ENCODE assay signal across 20 cellular contexts in genomic region chr5:151192626-151193025, GRCh38. TPM values are rescaled to one million over a fixed set of nuclear protein-coding genes. Genes with fewer than 3 reads are reported as not detected.
"Had no signal": no experiment of that assay in that cellular context is flagged by ENCODE, and none has a peak within 500 bp of the region (broad histone marks: within the 10 kb centered on the region; RNA-seq: fewer than 3 reads in every experiment).

No MANE protein-coding gene starts in this region.

- H3K27me3 ChIP-seq: foreskin keratinocyte, hepatocyte, neutrophil, right lobe of liver, stomach, transverse colon had no signal

- H3K27me3 Mint-ChIP-seq: dendritic cell treated with granulocyte-macrophage colony-stimulating factor and Interleukin-4, amounts not matched to agents 40 ng/mL and 50 ng/mL, for 4 days; effector memory CD8-positive, alpha-beta T cell; stimulated activated memory B cell treated with anti-CD40 and anti-IgM and Interleukin-4, amounts not matched to agents 10 μg/mL and 1 μg/mL and 100 μg/mL, for 72 hours had no signal

- H3K9me3 Mint-ChIP-seq: effector memory CD8-positive, alpha-beta T cell had no signal

- H3K9me3 ChIP-seq: neutrophil, right lobe of liver, thoracic aorta had no signal

- H2AFZ ChIP-seq: hepatocyte had no signal

- ATAC-seq: effector memory CD8-positive, alpha-beta T cell; foreskin keratinocyte; left colon; left ventricle myocardium superior; psoas muscle; right lobe of liver; stimulated activated memory B cell treated with anti-CD40 and anti-IgM and Interleukin-4, amounts not matched to agents 10 μg/mL and 1 μg/mL and 100 μg/mL, for 72 hours had no signal

- H3K36me3 ChIP-seq: right lobe of liver, thoracic aorta had no signal

- H3K4me3 Mint-ChIP-seq: dendritic cell treated with granulocyte-macrophage colony-stimulating factor and Interleukin-4, amounts not matched to agents 40 ng/mL and 50 ng/mL, for 4 days; stimulated activated memory B cell treated with anti-CD40 and anti-IgM and Interleukin-4, amounts not matched to agents 10 μg/mL and 1 μg/mL and 100 μg/mL, for 72 hours had no signal

- H3K4me2 ChIP-seq: hepatocyte had no signal

- H3K4me1 ChIP-seq: transverse colon had no signal

- H3K79me2 ChIP-seq: hepatocyte had no signal

- H3K27ac ChIP-seq: foreskin keratinocyte, hepatocyte, neutrophil, psoas muscle, right lobe of liver, stomach, thoracic aorta, transverse colon had no signal

- DNase-seq: effector memory CD8-positive, alpha-beta T cell; foreskin keratinocyte; left colon; left ventricle myocardium superior; mesenchymal stem cell; midbrain; psoas muscle; retina; stimulated activated CD4-positive, alpha-beta T cell treated with anti-CD3 and anti-CD28 coated beads, Interleukin-4, amount 100 ng/mL, for 1 hour; stomach; substantia nigra; transverse colon had no signal

- H3K27ac Mint-ChIP-seq: dendritic cell treated with granulocyte-macrophage colony-stimulating factor and Interleukin-4, amounts not matched to agents 40 ng/mL and 50 ng/mL, for 4 days; stimulated activated memory B cell treated with anti-CD40 and anti-IgM and Interleukin-4, amounts not matched to agents 10 μg/mL and 1 μg/mL and 100 μg/mL, for 72 hours had no signal

- H3K4me3 ChIP-seq: hepatocyte, lung, psoas muscle, right lobe of liver, stomach, thoracic aorta, transverse colon had no signal

RNA-seq across cellular contexts. Expression of gene CCDC69, which starts 31.3 kb away (rescaled TPM):
- polyA plus RNA-seq: neural cell had no signal
